ENCODE assay signal across 8 cellular contexts in the genomic region with DNA sequence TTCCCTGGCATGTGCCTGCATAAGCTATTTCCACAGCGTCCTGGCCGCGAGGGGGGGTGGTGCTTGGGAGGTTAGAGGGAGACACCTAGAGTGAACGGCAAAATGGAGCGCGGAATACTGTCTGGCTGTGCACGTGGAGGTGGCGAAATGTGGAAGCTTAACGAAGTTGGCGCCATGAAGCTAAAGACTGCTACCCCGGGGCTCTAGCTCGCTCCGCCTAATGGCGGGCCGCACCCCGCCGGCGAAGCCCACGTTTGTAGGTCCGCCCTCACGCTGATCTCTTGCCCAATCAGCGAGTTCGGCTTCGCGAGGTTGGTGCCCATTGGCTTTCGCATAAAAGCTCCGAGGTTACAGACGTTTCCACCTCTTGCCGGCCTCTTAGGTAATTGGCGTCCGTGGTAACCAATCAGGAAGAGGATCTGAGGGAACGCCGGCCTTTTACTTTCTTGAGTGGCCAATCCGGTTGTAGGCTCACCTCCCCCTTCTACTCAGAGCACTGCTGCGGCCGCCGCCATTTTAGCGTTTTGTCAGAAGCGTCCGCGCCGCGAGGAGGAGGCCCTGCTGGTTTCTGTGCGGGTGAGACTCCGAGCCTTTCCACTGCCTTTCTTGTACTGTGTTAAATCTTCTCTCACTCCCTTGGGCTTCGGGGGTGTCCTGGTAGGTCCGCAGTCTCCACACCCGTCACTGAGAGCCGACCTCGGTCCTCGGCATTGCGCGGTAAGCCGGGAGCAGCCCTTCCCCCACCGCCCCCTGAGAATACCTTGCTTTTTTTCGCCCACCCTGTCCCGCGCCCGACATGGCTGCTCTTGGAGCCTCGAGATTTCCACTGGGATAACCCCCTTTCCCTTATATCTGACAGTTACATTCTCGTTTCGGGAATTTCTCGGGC. TPM values are rescaled to one million over a fixed set of nuclear protein-coding genes. Genes with fewer than 3 reads are reported as not detected.
DNase-seq lines count a peak whose midpoint lies in the region; ATAC-seq and TF ChIP-seq lines count a peak whose summit lies in the region.

A gene with protein sequence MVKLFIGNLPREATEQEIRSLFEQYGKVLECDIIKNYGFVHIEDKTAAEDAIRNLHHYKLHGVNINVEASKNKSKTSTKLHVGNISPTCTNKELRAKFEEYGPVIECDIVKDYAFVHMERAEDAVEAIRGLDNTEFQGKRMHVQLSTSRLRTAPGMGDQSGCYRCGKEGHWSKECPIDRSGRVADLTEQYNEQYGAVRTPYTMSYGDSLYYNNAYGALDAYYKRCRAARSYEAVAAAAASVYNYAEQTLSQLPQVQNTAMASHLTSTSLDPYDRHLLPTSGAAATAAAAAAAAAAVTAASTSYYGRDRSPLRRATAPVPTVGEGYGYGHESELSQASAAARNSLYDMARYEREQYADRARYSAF (plus strand): TSS at position 527 of the 889 bp plus-strand sequence. CDS start 1,009 bp downstream, outside the sequence.

- no peaks in the 10 kb centered on the region for H3K9me3 ChIP-seq in SU-DHL-6 (ENCODE audit: insufficient read depth, low read length)
- H3K9me3 ChIP-seq in thymus (ENCODE audit: control insufficient read depth), result no peaks in the 10 kb centered on the region

- H3K4me2 ChIP-seq in SU-DHL-6 (ENCODE audit: low read depth, low read length, poor library complexity, severe bottlenecking), result peak within 1 kb of the TSS; percentile 95

- H3K27me3 ChIP-seq in SU-DHL-6 (ENCODE audit: low read length) (no peaks in the 10 kb centered on the region), thymus (ENCODE audit: control insufficient read depth, insufficient read depth) (no peaks in the 10 kb centered on the region)

- WGBS in thymus, result under 1% methylated on average over 63 of the region's 63 CpGs

- intact Hi-C loops in head of caudate nucleus (cut with DNase I), result loop anchor here (2.0 kb wide), 1 partner anchor 22 kb away; a partner anchor contains a TSS

- H3K36me3 ChIP-seq in SU-DHL-6 (ENCODE audit: low read length) (peaks cover 42% of the 10 kb centered on the region), thymus (ENCODE audit: control insufficient read depth, insufficient read depth) (peaks cover 34% of the 10 kb centered on the region)

- H3K27ac ChIP-seq in SU-DHL-6 (ENCODE audit: low read depth, low read length), result peak within 1 kb of the TSS; percentile 76
- peak within 1 kb of the TSS; percentile 91 for H3K27ac ChIP-seq in thymus (ENCODE audit: low read depth)

- peak; percentile 98 for ATAC-seq in HG02678 (IDR thresholded peaks at IDR 0.05; ENCODE audit: unreplicated experiment)
- peak; percentile 95 for ATAC-seq in activated naive CD8-positive, alpha-beta T cell treated with anti-CD3 and anti-CD28 coated beads, Interleukin-2, amount 10 ng/mL, durations not matched to agents 7 days and 5 days (ENCODE audit: low read depth)

- H4K20me1 ChIP-seq in SU-DHL-6 (ENCODE audit: low read depth, low read length), result peaks cover 36% of the 10 kb centered on the region

- DNase-seq in GM12865 (ENCODE audit: low read depth) (peak; percentile 100), NCI-H128 (lab: John Stamatoyannopoulos, UW; ENCODE audit: unreplicated experiment) (peak; percentile 99), head of caudate nucleus (peak; percentile 96 to 100 (median 99)), osteocyte (ENCODE audit: extremely low spot score, unreplicated experiment) (peak; percentile 99)
- peak; percentile 90 for DNase-seq in activated naive CD8-positive, alpha-beta T cell treated with anti-CD3 and anti-CD28 coated beads, Interleukin-2, amount 10 ng/mL, durations not matched to agents 7 days and 5 days

- H3F3A ChIP-seq in SU-DHL-6 (ENCODE audit: insufficient read depth), result peaks cover 33% of the 10 kb centered on the region

- no peak for TF ChIP-seq CTCF in GM12865 (IDR thresholded peaks at IDR 0.05; ENCODE audit: insufficient read depth, low read depth, low read length, missing control alignments)
- TF ChIP-seq CTCF in SU-DHL-6 (IDR thresholded peaks at IDR 0.05; ENCODE audit: insufficient read depth, low read length, poor library complexity, severe bottlenecking), result no peak
- TF ChIP-seq CTCF in osteocyte (IDR thresholded peaks at IDR 0.05), result peak; percentile 22

- H3K9me2 ChIP-seq in SU-DHL-6 (replicated peaks; ENCODE audit: insufficient read depth, low read length), result no peaks in the 10 kb centered on the region

- peak within 1 kb of the TSS; percentile 92 for H3K27ac Mint-ChIP-seq in activated naive CD8-positive, alpha-beta T cell treated with anti-CD3 and anti-CD28 coated beads, Interleukin-2, amount 10 ng/mL, durations not matched to agents 7 days and 5 days
- peak within 1 kb of the TSS; percentile 98 for H3K27ac Mint-ChIP-seq in osteocyte (ENCODE audit: unreplicated experiment)

- H3K79me2 ChIP-seq in SU-DHL-6 (ENCODE audit: insufficient read depth, low read length), result peaks cover 83% of the 10 kb centered on the region

- H3K36me3 Mint-ChIP-seq in activated naive CD8-positive, alpha-beta T cell treated with anti-CD3 and anti-CD28 coated beads, Interleukin-2, amount 10 ng/mL, durations not matched to agents 7 days and 5 days, result peaks cover 43% of the 10 kb centered on the region
- peaks cover 40% of the 10 kb centered on the region for H3K36me3 Mint-ChIP-seq in osteocyte (ENCODE audit: unreplicated experiment)

- peak within 1 kb of the TSS; percentile 91 for H3K4me3 Mint-ChIP-seq in activated naive CD8-positive, alpha-beta T cell treated with anti-CD3 and anti-CD28 coated beads, Interleukin-2, amount 10 ng/mL, durations not matched to agents 7 days and 5 days
- H3K4me3 Mint-ChIP-seq in osteocyte (ENCODE audit: unreplicated experiment), result peak within 1 kb of the TSS; percentile 97

- POLR2A ChIA-PET in activated naive CD8-positive, alpha-beta T cell treated with anti-CD3 and anti-CD28 coated beads, Interleukin-2, amount 10 ng/mL, durations not matched to agents 7 days and 5 days (lab: Charles Lee), result interaction anchor here (0.5 to 11.7 kb wide), 21 partner anchors 10 to 299 kb away, joined by 3 to 211 read pairs (median 6); a partner anchor contains a TSS

- H3K9ac ChIP-seq in SU-DHL-6 (ENCODE audit: low read length), result peak within 1 kb of the TSS; percentile 92

- H3K4me1 Mint-ChIP-seq in activated naive CD8-positive, alpha-beta T cell treated with anti-CD3 and anti-CD28 coated beads, Interleukin-2, amount 10 ng/mL, durations not matched to agents 7 days and 5 days, result peaks cover 51% of the 10 kb centered on the region
- H3K4me1 Mint-ChIP-seq in osteocyte (ENCODE audit: unreplicated experiment), result peaks cover 56% of the 10 kb centered on the region

- H3K9me3 Mint-ChIP-seq in activated naive CD8-positive, alpha-beta T cell treated with anti-CD3 and anti-CD28 coated beads, Interleukin-2, amount 10 ng/mL, durations not matched to agents 7 days and 5 days, result no peaks in the 10 kb centered on the region
- H3K9me3 Mint-ChIP-seq in osteocyte (ENCODE audit: unreplicated experiment), result no peaks in the 10 kb centered on the region

- H3K4me3 ChIP-seq in GM12865 (ENCODE audit: low read depth, low read length) (peak within 1 kb of the TSS; percentile 97), SU-DHL-6 (ENCODE audit: insufficient read depth, low read length, poor library complexity, severe bottlenecking) (peak within 1 kb of the TSS; percentile 95), thymus (ENCODE audit: low read length) (peak within 1 kb of the TSS; percentile 88)

- no peaks in the 10 kb centered on the region for H3K27me3 Mint-ChIP-seq in activated naive CD8-positive, alpha-beta T cell treated with anti-CD3 and anti-CD28 coated beads, Interleukin-2, amount 10 ng/mL, durations not matched to agents 7 days and 5 days
- no peaks in the 10 kb centered on the region for H3K27me3 Mint-ChIP-seq in osteocyte (ENCODE audit: unreplicated experiment)

- peak within 1 kb of the TSS; percentile 18 for H2AFZ ChIP-seq in SU-DHL-6 (ENCODE audit: low read depth, low read length, severe bottlenecking)

- peaks cover 31% of the 10 kb centered on the region for H3K4me1 ChIP-seq in thymus (ENCODE audit: control insufficient read depth, insufficient read depth, low read length)

RNA-seq across cellular contexts. Expression of the gene that starts here (rescaled TPM):
- 100 to 1,000 TPM; 152 to 158 TPM for total RNA-seq in activated naive CD8-positive, alpha-beta T cell treated with anti-CD3 and anti-CD28 coated beads, Interleukin-2, amount 10 ng/mL, durations not matched to agents 7 days and 5 days
- total RNA-seq in osteocyte, result 158 and 167 TPM in 2 replicates
- 121 TPM for polyA plus RNA-seq in thymus

Comparison
In these comparisons a context has a peak if more than half of its experiments do, and no peak if none do; other contexts are left out.
1. Peak in every context shown above with its lines: DNase-seq, ATAC-seq, H3K4me3 ChIP-seq and H3K27ac ChIP-seq.